28 cellular contexts compared by ENCODE assay signal in genomic region chr16:9595393-9595792, GRCh38.
"Had no signal": no experiment of that assay in that cellular context is flagged by ENCODE, and none has a peak within 500 bp of the region (broad histone marks: within the 10 kb centered on the region; RNA-seq: fewer than 3 reads in every experiment).

No MANE protein-coding gene starts in this region.

- H3K4me1 ChIP-seq: colonic mucosa, esophagus muscularis mucosa, esophagus squamous epithelium, foreskin keratinocyte, gastrocnemius medialis, gastroesophageal sphincter, heart left ventricle, heart right ventricle had no signal

- H3K36me3 ChIP-seq: colonic mucosa, esophagus muscularis mucosa, esophagus squamous epithelium, gastrocnemius medialis, gastroesophageal sphincter, heart left ventricle, heart right ventricle had no signal

- H3K27ac ChIP-seq: colonic mucosa, coronary artery, dorsolateral prefrontal cortex, epithelial cell of prostate, esophagus muscularis mucosa, esophagus squamous epithelium, foreskin keratinocyte, gastrocnemius medialis, gastroesophageal sphincter, heart left ventricle, heart right ventricle had no signal

- FAIRE-seq: colon, endometrium, endothelial cell of umbilical vein, frontal cortex had no signal

- H3K9me3 ChIP-seq: colonic mucosa, esophagus muscularis mucosa, esophagus squamous epithelium, gastrocnemius medialis, gastroesophageal sphincter, heart left ventricle, heart right ventricle had no signal

- DNase-seq: colonic mucosa; cortex of kidney; dermis blood vessel endothelial cell; dorsolateral prefrontal cortex; effector CD4-positive, alpha-beta T cell; effector CD8-positive, alpha-beta T cell; effector memory CD4-positive, alpha-beta T cell; effector memory CD8-positive, alpha-beta T cell; endodermal cell; erythroblast; esophagus squamous epithelium; foreskin fibroblast; foreskin keratinocyte; foreskin melanocyte; gastrocnemius medialis; glutamatergic neuron; head of caudate nucleus; heart left ventricle; heart right ventricle had no signal

- ATAC-seq: effector memory CD8-positive, alpha-beta T cell; esophagus mucosa; foreskin keratinocyte; gastrocnemius medialis; gastroesophageal sphincter; heart left ventricle; heart right ventricle had no signal

- H3K27me3 ChIP-seq: colonic mucosa, esophagus muscularis mucosa, esophagus squamous epithelium, foreskin keratinocyte, gastrocnemius medialis had no signal

- H3K4me3 ChIP-seq: colonic mucosa, coronary artery, dorsolateral prefrontal cortex, esophagus muscularis mucosa, esophagus squamous epithelium, gastrocnemius medialis, gastroesophageal sphincter, heart left ventricle, heart right ventricle had no signal
